ENCODE assay signal across 17 cellular contexts in the genomic region with DNA sequence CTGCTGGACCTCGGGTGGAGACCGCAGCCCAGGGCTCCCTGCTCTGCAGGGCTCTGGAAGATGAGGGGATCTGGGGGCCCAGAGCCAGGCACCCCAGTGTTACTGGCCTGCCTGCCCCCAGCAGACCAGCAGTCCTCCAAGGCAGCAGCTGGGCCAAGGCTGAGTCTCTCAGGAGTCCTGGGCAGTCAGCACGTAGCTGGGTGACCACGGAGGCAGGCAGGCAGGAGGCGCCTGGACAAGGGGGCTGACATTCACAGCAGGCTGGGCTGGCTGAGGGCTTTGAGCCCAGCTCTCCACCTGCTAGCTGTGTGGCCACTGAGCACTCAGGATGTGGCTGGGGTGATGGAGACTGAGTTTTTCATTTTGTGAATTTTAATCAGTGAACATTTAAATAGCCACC.
DNase-seq lines count a peak whose midpoint lies in the region; ATAC-seq, FAIRE-seq and TF ChIP-seq lines count a peak whose summit lies in the region.
"Had no signal": no experiment of that assay in that cellular context is flagged by ENCODE, and none has a peak within 500 bp of the region (broad histone marks: within the 10 kb centered on the region; RNA-seq: fewer than 3 reads in every experiment).

No MANE protein-coding gene starts in this region.

- TF ChIP-seq CTCF in K562 (IDR thresholded peaks at IDR 0.05 in 2 of 3, conservative IDR thresholded peaks at IDR 0.05 in 1 of 3; ENCODE audit: insufficient read depth in 2 of 3, low read depth in 1 of 3, low read length in 3 of 3) (no peak), mucosa of descending colon (IDR thresholded peaks at IDR 0.05) (no peak)

- in situ Hi-C loops in K562 (cut with MboI): no loop called here

- no peak for TF ChIP-seq POLR2A in K562 (conservative IDR thresholded peaks at IDR 0.05)

- H3K4me2 ChIP-seq in K562 (ENCODE audit: insufficient read depth, low read length): no peak overlapping the region

- CTCF ChIA-PET in K562 (lab: Yijun Ruan, JAX; ENCODE audit: low intra/inter-chr PET ratio): no interaction called here

- BruUV-seq in K562 (replicated peaks; lab: Mats Ljungman, UMichigan): no TSS peak

- H3K4me1 ChIP-seq in K562 (replicated peaks in 1 of 2; ENCODE audit: control insufficient read depth in 2 of 2, insufficient read depth in 2 of 2, low read length in 2 of 2) (peaks cover 65 to 67% of the 10 kb centered on the region in 2 experiments), mucosa of descending colon (ENCODE audit: low read depth) (peaks cover 18% of the 10 kb centered on the region)
- H3K4me1 ChIP-seq: pancreas had no signal

- no peaks in the 10 kb centered on the region for H3K36me3 ChIP-seq in K562 (ENCODE audit: control insufficient read depth, insufficient read depth, low read length)
- H3K36me3 ChIP-seq in mucosa of descending colon (ENCODE audit: low read depth): no peaks in the 10 kb centered on the region
- H3K36me3 ChIP-seq: pancreas had no signal

- TF ChIP-seq RAD21 in K562 (CRISPR knock-in tag; conservative IDR thresholded peaks at IDR 0.05 in 1 of 2, IDR thresholded peaks at IDR 0.05 in 1 of 2): no peak

- H3K9me3 ChIP-seq in K562 (replicated peaks; ENCODE audit: control insufficient read depth, insufficient read depth, low read depth, low read length): no peaks in the 10 kb centered on the region
- H3K9me3 ChIP-seq in mucosa of descending colon: no peaks in the 10 kb centered on the region
- H3K9me3 ChIP-seq: pancreas had no signal

- H4K20me1 ChIP-seq in K562 (replicated peaks; ENCODE audit: control insufficient read depth, insufficient read depth, low read length): 0 out of 2 replicates have a peak, but pooled peaks cover 4% of the 10 kb centered on the region

- no peak for TF ChIP-seq EP300 in K562 (IDR thresholded peaks at IDR 0.05; ENCODE audit: low read length)

- no peak overlapping the region for H2AFZ ChIP-seq in K562 (ENCODE audit: low read depth, low read length)

- DNase-seq in cardiac septum (ENCODE audit: low spot score) (peak; percentile 70), Right ventricle myocardium inferior (ENCODE audit: missing footprints) (no peak), K562 (ENCODE audit: extremely low read depth in 1 of 4, low spot score in 3 of 4) (no peak), mucosa of descending colon (peak in 2 of 3 donors; percentile 6 to 46), SIG-M5 treated with dmso at 0.1 percent for 504 hours (lab: John Stamatoyannopoulos, UW; ENCODE audit: unreplicated experiment) (no peak)
- DNase-seq in effector CD4-positive, alpha-beta T cell: no peak
- DNase-seq: activated CD4-positive, CD25-positive, alpha-beta regulatory T cell; activated naive CD4-positive, alpha-beta T cell treated with Interleukin-2 at 50 U/mL for 16 hours; NCI-H1694 treated with DMSO at 0.1 percent for 48 hours; NCI-H446 treated with DMSO at 0.1 percent for 48 hours; PC-3; small intestine; SW 1271 had no signal

- POLR2A ChIA-PET in K562 (lab: Yijun Ruan, JAX): interaction anchor here (0.8 to 2.7 kb wide), 5 partner anchors 10 to 166 kb away, joined by 3 to 18 read pairs (median 3); no protein-coding TSS in a partner anchor

- no peak for FAIRE-seq in K562 (lab: Jason Lieb, UNC)
- FAIRE-seq: endothelial cell of umbilical vein, pancreas, small intestine had no signal

- peak overlapping the region in 1 of 2 experiments; percentile 47; a peak in 2 of 4 replicates for H3K9ac ChIP-seq in K562 (ENCODE audit: insufficient read depth in 1 of 2, low read depth in 2 of 2, low read length in 2 of 2)

- H3K79me2 ChIP-seq in K562 (ENCODE audit: control insufficient read depth, insufficient read depth, low read length): no peaks in the 10 kb centered on the region

- H3K4me3 ChIP-seq in K562 (no peak overlapping the region), mucosa of descending colon (no peak overlapping the region)
- H3K4me3 ChIP-seq: pancreas had no signal

- H3K27ac ChIP-seq in K562 (ENCODE audit: extremely low read depth, low read depth, low read length): no peak overlapping the region
- H3K27ac ChIP-seq: pancreas had no signal

- intact Hi-C loops in cardiac septum (cut with DNase I): no loop called here
- intact Hi-C loops in Right ventricle myocardium inferior (cut with DNase I): no loop called here
- intact Hi-C loops in K562 (cut with micrococcal nuclease): no loop called here
- intact Hi-C loops in mucosa of descending colon (cut with DNase I, micrococcal nuclease): no loop called here

- ATAC-seq in Right ventricle myocardium inferior (no peak), K562 (no peak), mucosa of descending colon (no peak), HG03139 (IDR thresholded peaks at IDR 0.05; ENCODE audit: unreplicated experiment) (no peak), GM18520 (IDR thresholded peaks at IDR 0.05; ENCODE audit: unreplicated experiment) (no peak)
- ATAC-seq: pancreas, PC-3 had no signal

- WGBS in K562 (ENCODE audit: insufficient coverage, low coverage, missing lambda C conversion rate): 72% methylated on average over 5 of the region's 5 CpGs

- no peaks in the 10 kb centered on the region for H3K9me1 ChIP-seq in K562 (ENCODE audit: control insufficient read depth, insufficient read depth, low read length)

- H3K27me3 ChIP-seq in K562 (ENCODE audit: control insufficient read depth in 2 of 2, insufficient read depth in 2 of 2, low read length in 2 of 2): no peaks in the 10 kb centered on the region
- H3K27me3 ChIP-seq: pancreas had no signal

TF ChIP-seq in K562, 482 proteins besides CTCF, POLR2A, EP300 and RAD21:
- TF ChIP-seq HMGN3 (IDR thresholded peaks at IDR 0.05; ENCODE audit: borderline replicate concordance, extremely low read depth, insufficient read length, low read depth, low read length): peak; percentile 43
- no peak for TF ChIP-seq KDM4B (IDR thresholded peaks at IDR 0.05; ENCODE audit: borderline replicate concordance in 2 of 2, low read depth in 1 of 2)

Comparison
In these comparisons a context has a peak if more than half of its experiments do, and no peak if none do; other contexts are left out.
1. DNase-seq: peak in cardiac septum (single experiment) and mucosa of descending colon (2 of 3); none in Right ventricle myocardium inferior (single experiment), K562 (0 of 4), effector CD4-positive, alpha-beta T cell (single experiment) and SIG-M5 treated with dmso at 0.1 percent for 504 hours (single experiment).